Comparison of ENCODE assay signal across 19 cellular contexts in genomic region chr2:62792408-62792807, GRCh38.
DNase-seq lines count a peak whose midpoint lies in the region; ATAC-seq, FAIRE-seq and TF ChIP-seq lines count a peak whose summit lies in the region.
"Had no signal": no experiment of that assay in that cellular context is flagged by ENCODE, and none has a peak within 500 bp of the region (broad histone marks: within the 10 kb centered on the region; RNA-seq: fewer than 3 reads in every experiment).

No MANE protein-coding gene starts in this region.

- no peaks in the 10 kb centered on the region for H3K9me3 ChIP-seq in IMR-90 (ENCODE audit: control insufficient read depth, insufficient read depth, low read length)
- H3K9me3 ChIP-seq: BLaER1 treated with 17β-estradiol and CSF1 and Interleukin-3, amounts not matched to agents 10 nM and 100 nM; Caco-2 had no signal

- POLR2A ChIA-PET in IMR-90 (lab: Charles Lee; ENCODE audit: unreplicated experiment) = no interaction called here

- peaks cover 4% of the 10 kb centered on the region for H3K4me1 ChIP-seq in IMR-90 (ENCODE audit: control insufficient read depth, insufficient read depth, low read length)
- H3K4me1 ChIP-seq: Caco-2 had no signal

- peaks cover 4% of the 10 kb centered on the region; the same call in 1 of the 2 replicates for H3K9me1 ChIP-seq in IMR-90 (ENCODE audit: insufficient read depth, low read length)

- BruUV-seq in IMR-90 (replicated peaks; lab: Mats Ljungman, UMichigan) = no TSS peak

- CTCF ChIA-PET in IMR-90 (lab: Yijun Ruan, JAX) = no interaction called here

- H3K4me2 ChIP-seq in IMR-90 (ENCODE audit: low read depth, low read length) = no peak overlapping the region
- H3K4me2 ChIP-seq: BLaER1 treated with 17β-estradiol and CSF1 and Interleukin-3, amounts not matched to agents 10 nM and 100 nM had no signal

- H2AFZ ChIP-seq in IMR-90 (replicated peaks; ENCODE audit: low read length, poor library complexity) = no peak overlapping the region

- ATAC-seq in IMR-90 (ENCODE audit: low read depth) (no peak), left ventricle myocardium superior (no peak)
- ATAC-seq: CD8-positive, alpha-beta T cell had no signal

- dilution Hi-C loops in IMR-90 (cut with HindIII; ENCODE audit: low sequenced_read_pairs, unreplicated experiment) = no loop called here

- intact Hi-C loops in IMR-90 (cut with micrococcal nuclease) (no loop called here), left ventricle myocardium superior (cut with micrococcal nuclease) (no loop called here)

- H3K36me3 ChIP-seq in IMR-90 (ENCODE audit: control insufficient read depth, insufficient read depth, low read length) = no peaks in the 10 kb centered on the region
- H3K36me3 ChIP-seq: BLaER1 treated with 17β-estradiol and CSF1 and Interleukin-3, amounts not matched to agents 10 nM and 100 nM had no signal

- H3K14ac ChIP-seq in IMR-90 (replicated peaks; ENCODE audit: low read depth, low read length) = no peak overlapping the region

- TF ChIP-seq CTCF in 22Rv1 (IDR thresholded peaks at IDR 0.05) = no peak
- TF ChIP-seq CTCF in IMR-90 (conservative IDR thresholded peaks at IDR 0.05; ENCODE audit: low read depth, low read length) = no peak

- H2BK5ac ChIP-seq in IMR-90 (ENCODE audit: low read depth, low read length, poor library complexity, severe bottlenecking) = no peak overlapping the region

- no peak overlapping the region for H2BK120ac ChIP-seq in IMR-90 (ENCODE audit: low read depth, low read length)

- H2BK15ac ChIP-seq in IMR-90 (ENCODE audit: low read depth, low read length) = no peak overlapping the region

- no peak for TF ChIP-seq POLR2A in IMR-90 (IDR thresholded peaks at IDR 0.05; ENCODE audit: low read depth, low read length)

- no peak overlapping the region for H3K9ac ChIP-seq in IMR-90 (ENCODE audit: low read depth, low read length)
- H3K9ac ChIP-seq: BLaER1 treated with 17β-estradiol and CSF1 and Interleukin-3, amounts not matched to agents 10 nM and 100 nM had no signal

- H3K79me1 ChIP-seq in IMR-90 (ENCODE audit: low read depth in 1 of 2, low read length in 2 of 2) = peaks cover 17 to 25% of the 10 kb centered on the region in 2 experiments

- no peak overlapping the region for H2AK5ac ChIP-seq in IMR-90 (ENCODE audit: low read depth, low read length)

- no peak overlapping the region for H3K23ac ChIP-seq in IMR-90 (ENCODE audit: low read depth, low read length)

- no CpG with 5 or more reads among the region's 2 CpGs for WGBS in IMR-90 (ENCODE audit: extremely low coverage in 2 of 2, insufficient read length in 1 of 2), 2 experiments

- H4K8ac ChIP-seq in IMR-90 (ENCODE audit: low read depth in 2 of 2, low read length in 2 of 2) = no peak overlapping the region

- no peak overlapping the region for H2BK20ac ChIP-seq in IMR-90 (ENCODE audit: low read depth, low read length)

- H3K27ac ChIP-seq in 22Rv1 (peak overlapping the region; percentile 89), IMR-90 (ENCODE audit: insufficient read depth, low read length) (no peak overlapping the region)
- H3K27ac ChIP-seq: BLaER1 treated with 17β-estradiol and CSF1 and Interleukin-3, amounts not matched to agents 10 nM and 100 nM; C4-2B had no signal

- H4K20me1 ChIP-seq in IMR-90 (ENCODE audit: insufficient read depth, low read length) = no peaks in the 10 kb centered on the region; the same call in 1 of the 2 replicates
- H4K20me1 ChIP-seq: BLaER1 treated with 17β-estradiol and CSF1 and Interleukin-3, amounts not matched to agents 10 nM and 100 nM had no signal

- TF ChIP-seq RAD21 in IMR-90 (IDR thresholded peaks at IDR 0.05; ENCODE audit: low read length) = no peak

- H3K56ac ChIP-seq in IMR-90 (ENCODE audit: extremely low read depth, insufficient read depth, low read length) = no peak overlapping the region

- H2AK9ac ChIP-seq in IMR-90 (replicated peaks; ENCODE audit: low read depth, low read length, poor library complexity) = no peak overlapping the region

- no peaks in the 10 kb centered on the region for H3K27me3 ChIP-seq in IMR-90 (ENCODE audit: control insufficient read depth, insufficient read depth, low read length)
- H3K27me3 ChIP-seq: BLaER1 treated with 17β-estradiol and CSF1 and Interleukin-3, amounts not matched to agents 10 nM and 100 nM had no signal

- H3K4me3 ChIP-seq in IMR-90 (ENCODE audit: insufficient read depth, low read depth, low read length) = no peak overlapping the region
- H3K4me3 ChIP-seq: BLaER1 treated with 17β-estradiol and CSF1 and Interleukin-3, amounts not matched to agents 10 nM and 100 nM had no signal

- H3K4ac ChIP-seq in IMR-90 (ENCODE audit: low read depth, low read length) = no peak overlapping the region

- no peak overlapping the region for H3K18ac ChIP-seq in IMR-90 (ENCODE audit: low read depth, low read length)

- no peak overlapping the region for H4K91ac ChIP-seq in IMR-90 (ENCODE audit: insufficient read depth, low read depth, low read length)

- DNase-seq in IMR-90 (no peak), RKO (ENCODE audit: low spot score) (no peak), left ventricle myocardium superior (no peak), putamen (ENCODE audit: low spot score) (no peak)
- DNase-seq: AML-193; Caco-2; Calu3; CD4-positive, alpha-beta T cell; CD8-positive, alpha-beta T cell; DMS79 treated with DMSO at 0.1 percent for 48 hours; GF-D8 had no signal

- peak; percentile 6 for FAIRE-seq in A204.1 (lab: Jason Lieb, UNC)
- FAIRE-seq in islet of Langerhans (lab: Jason Lieb, UNC) = peak; percentile 21
- FAIRE-seq: D721Med, GM12891, GM19239 had no signal

- in situ Hi-C loops in IMR-90 (cut with MboI; ENCODE audit: low sequenced_read_pairs) = loop anchor here (25.0 kb wide), 2 partner anchors 395 to 695 kb away; no protein-coding TSS in a partner anchor

- no peak overlapping the region for H4K5ac ChIP-seq in IMR-90 (ENCODE audit: low read depth, low read length)

TF ChIP-seq in IMR-90, 13 proteins besides CTCF, POLR2A, EP300 and RAD21:
- TF ChIP-seq MAFK (IDR thresholded peaks at IDR 0.05; ENCODE audit: low read depth, low read length) (peak; percentile 43; the same call in 1 of the 2 replicates), FOS (IDR thresholded peaks at IDR 0.05; ENCODE audit: low read depth, low read length) (no peak)
